Comparison of ENCODE assay signal across 9 cellular contexts in the genomic region with DNA sequence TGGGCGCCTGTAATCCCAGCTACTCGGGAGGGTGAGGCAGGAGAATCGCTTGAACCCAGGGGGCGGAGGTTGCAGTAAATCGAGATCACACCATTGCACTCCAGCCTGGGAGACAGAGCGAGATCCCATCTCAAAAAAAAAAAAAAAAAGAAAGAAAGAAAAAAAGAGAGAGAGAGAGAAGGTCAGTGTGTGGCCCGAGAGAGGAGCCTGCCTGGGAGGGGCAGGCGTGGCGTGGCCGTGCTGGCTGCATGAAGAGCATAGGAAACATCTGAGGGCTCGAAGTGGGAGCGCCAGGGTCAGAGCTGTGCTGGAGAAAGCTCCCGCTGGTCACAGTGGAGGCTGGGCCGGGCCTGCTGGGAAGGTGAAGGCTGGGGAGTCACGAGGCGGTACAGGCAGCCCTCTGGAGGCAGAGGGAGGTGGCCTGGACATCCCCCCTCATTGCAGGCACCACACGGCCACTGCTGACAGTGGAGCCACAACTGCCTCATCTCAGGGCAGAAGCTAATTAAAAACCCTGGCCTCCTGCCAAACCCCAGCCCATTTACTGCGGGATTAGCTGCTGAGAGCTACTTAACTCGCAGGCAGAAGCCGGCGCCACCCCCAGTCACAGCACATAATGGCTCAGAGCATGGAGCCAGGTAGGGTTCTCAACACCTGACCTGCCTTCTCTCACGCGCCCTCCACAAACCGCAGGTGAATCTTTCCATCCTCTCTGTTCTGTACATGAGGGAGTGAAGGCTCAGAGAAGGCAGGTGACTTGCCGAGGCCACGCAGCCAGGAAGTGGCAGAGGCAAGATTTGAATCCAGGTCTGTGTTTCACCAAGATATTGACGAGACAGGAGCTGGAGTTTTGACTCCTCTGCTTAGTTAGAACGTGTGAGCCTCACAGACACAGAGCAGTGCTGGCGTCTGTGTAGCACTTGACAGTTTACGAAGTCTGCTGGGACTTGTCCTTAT. TPM values are rescaled to one million over a fixed set of nuclear protein-coding genes. Genes with fewer than 3 reads are reported as not detected.
DNase-seq lines count a peak whose midpoint lies in the region; ATAC-seq and TF ChIP-seq lines count a peak whose summit lies in the region.
"Had no signal": no experiment of that assay in that cellular context is flagged by ENCODE, and none has a peak within 500 bp of the region (broad histone marks: within the 10 kb centered on the region; RNA-seq: fewer than 3 reads in every experiment).

No MANE protein-coding gene starts in this region.

- H3K9ac ChIP-seq in H9 (ENCODE audit: extremely low read depth, insufficient read length, low read length), result no peak overlapping the region
- no peak overlapping the region for H3K9ac ChIP-seq in neural progenitor cell
- no peak overlapping the region for H3K9ac ChIP-seq in GM23248

- no peaks in the 10 kb centered on the region for H3K79me1 ChIP-seq in H9 (ENCODE audit: insufficient read depth, low read depth, low read length, poor library complexity, severe bottlenecking)

- no peaks in the 10 kb centered on the region for H3K9me2 ChIP-seq in GM23248 (ENCODE audit: insufficient read depth)

- no peak overlapping the region for H3T11ph ChIP-seq in H9 (ENCODE audit: low read length)

- H4K20me1 ChIP-seq in H9 (ENCODE audit: control insufficient read depth, insufficient read depth, insufficient read length), result no peaks in the 10 kb centered on the region
- peaks cover 2% of the 10 kb centered on the region for H4K20me1 ChIP-seq in neural progenitor cell (ENCODE audit: low read depth)
- no peaks in the 10 kb centered on the region for H4K20me1 ChIP-seq in GM23248 (ENCODE audit: insufficient read depth)

- TF ChIP-seq CTCF in H9 (conservative IDR thresholded peaks at IDR 0.05) (no peak), adrenal gland (IDR thresholded peaks at IDR 0.05) (no peak), neural progenitor cell (IDR thresholded peaks at IDR 0.05) (no peak)

- no peak overlapping the region for H3K14ac ChIP-seq in H9 (ENCODE audit: insufficient read depth, low read length)

- no CpG with 5 or more reads among the region's 30 CpGs for WGBS in H9 (ENCODE audit: extremely low coverage, insufficient read length, low lambda C conversion rate)
- WGBS in adrenal gland, 4 donors, result 68 to 76% (median 71%) methylated on average over 26 to 30 of the region's 30 CpGs
- WGBS in GM23248 (ENCODE audit: low coverage in 1 of 2, low lambda C conversion rate in 2 of 2, missing lambda C conversion rate in 2 of 2), 2 experiments, result 74 to 78% methylated on average over 30 of the region's 30 CpGs

- H3F3A ChIP-seq in neural progenitor cell (ENCODE audit: low read depth) (peaks cover 26% of the 10 kb centered on the region), GM23248 (ENCODE audit: insufficient read depth) (no peaks in the 10 kb centered on the region)

- H3K36me3 Mint-ChIP-seq in H9 (ENCODE audit: insufficient read depth in 1 of 3, low read depth in 3 of 3), result no peaks in the 10 kb centered on the region
- no peaks in the 10 kb centered on the region for H3K36me3 Mint-ChIP-seq in neural progenitor cell

- H3K79me2 ChIP-seq in H9 (ENCODE audit: insufficient read depth, low read length) (no peaks in the 10 kb centered on the region), neural progenitor cell (ENCODE audit: low read depth) (no peaks in the 10 kb centered on the region), GM23248 (ENCODE audit: insufficient read depth) (no peaks in the 10 kb centered on the region)

- no peak overlapping the region for H4K91ac ChIP-seq in H9 (ENCODE audit: insufficient read length, low read depth, low read length)

- peak overlapping the region in 2 of 3 experiments; percentile 77 to 81; a peak in 2 of 7 replicates for H3K27ac Mint-ChIP-seq in H9
- H3K27ac Mint-ChIP-seq in neural progenitor cell, result peak overlapping the region; percentile 90

- H3K9me3 ChIP-seq in H9 (ENCODE audit: control insufficient read depth, low read depth, low read length), result no peaks in the 10 kb centered on the region
- H3K9me3 ChIP-seq in adrenal gland (replicated peaks in 1 of 3), result no peaks in the 10 kb centered on the region
- no peaks in the 10 kb centered on the region for H3K9me3 ChIP-seq in neural progenitor cell (ENCODE audit: low read depth)
- H3K9me3 ChIP-seq in GM23248 (ENCODE audit: low read depth), result no peaks in the 10 kb centered on the region

- no peak overlapping the region for H2BK15ac ChIP-seq in H9 (ENCODE audit: low read depth, low read length)

- in situ Hi-C loops in GM23248 (cut with MboI), result no loop called here

- no peaks in the 10 kb centered on the region for H3K36me3 ChIP-seq in adrenal gland (replicated peaks in 1 of 2)
- no peaks in the 10 kb centered on the region for H3K36me3 ChIP-seq in neural progenitor cell
- no peaks in the 10 kb centered on the region for H3K36me3 ChIP-seq in GM23248 (ENCODE audit: low read depth)

- H2AFZ ChIP-seq in H9 (ENCODE audit: low read length), result no peak overlapping the region
- no peak overlapping the region for H2AFZ ChIP-seq in neural progenitor cell (replicated peaks)
- H2AFZ ChIP-seq in GM23248, result no peak overlapping the region

- H3K56ac ChIP-seq in H9 (ENCODE audit: insufficient read length, low read depth, low read length), result no peak overlapping the region

- H3K4me2 ChIP-seq in H9 (ENCODE audit: insufficient read depth, insufficient read length, low read length) (no peak overlapping the region), neural progenitor cell (peak overlapping the region; percentile 36), GM23248 (ENCODE audit: unreplicated experiment) (no peak overlapping the region)

- H3K4me1 Mint-ChIP-seq in H9 (peaks cover 23 to 35% of the 10 kb centered on the region in 2 experiments), neural progenitor cell (peaks cover 36% of the 10 kb centered on the region)

- no peak overlapping the region for H4K5ac ChIP-seq in H9 (ENCODE audit: insufficient read length, low read depth, low read length)

- H3K4me3 Mint-ChIP-seq in H9, result no peak overlapping the region
- peak overlapping the region; percentile 64 for H3K4me3 Mint-ChIP-seq in neural progenitor cell

- H2BK120ac ChIP-seq in H9 (ENCODE audit: low read depth, low read length, poor library complexity, severe bottlenecking), result no peak overlapping the region

- no peak overlapping the region for H2BK12ac ChIP-seq in H9 (ENCODE audit: insufficient read length, low read depth, low read length)

- no peak overlapping the region for H3K18ac ChIP-seq in H9 (ENCODE audit: insufficient read length, low read depth, low read length)

- H2BK5ac ChIP-seq in H9 (ENCODE audit: insufficient read length, low read length), result no peak overlapping the region

- no peak for ATAC-seq in GM19324 (IDR thresholded peaks at IDR 0.05; ENCODE audit: low FRiP score, unreplicated experiment)
- ATAC-seq: foreskin keratinocyte had no signal

- TF ChIP-seq POLR2A in adrenal gland (IDR thresholded peaks at IDR 0.05), result no peak

- H3K27me3 Mint-ChIP-seq in H9 (ENCODE audit: low read depth) (peaks cover 17% of the 10 kb centered on the region), neural progenitor cell (ENCODE audit: insufficient read depth, low read depth) (peaks cover 25% of the 10 kb centered on the region)

- H3K27me3 ChIP-seq in H9 (ENCODE audit: insufficient read depth, low read length) (no peaks in the 10 kb centered on the region), adrenal gland (no peaks in the 10 kb centered on the region), neural progenitor cell (no peaks in the 10 kb centered on the region), GM23248 (replicated peaks; ENCODE audit: insufficient read depth) (no peaks in the 10 kb centered on the region)

- H3K4me1 ChIP-seq in H9 (ENCODE audit: insufficient read depth, low read length) (no peaks in the 10 kb centered on the region), adrenal gland (replicated peaks in 1 of 2) (peaks cover 0 to 8% of the 10 kb centered on the region in 2 donors), neural progenitor cell (peaks cover 14% of the 10 kb centered on the region), GM23248 (ENCODE audit: insufficient read depth) (no peaks in the 10 kb centered on the region)
- H3K4me1 ChIP-seq: foreskin keratinocyte had no signal

- H2AK5ac ChIP-seq in H9 (ENCODE audit: insufficient read length, low read length), result no peak overlapping the region

- no peak overlapping the region for H2BK20ac ChIP-seq in H9 (ENCODE audit: low read depth, low read length, poor library complexity, severe bottlenecking)

- H3K9me3 Mint-ChIP-seq in H9 (no peaks in the 10 kb centered on the region), neural progenitor cell (peaks cover 3% of the 10 kb centered on the region)

- H4K8ac ChIP-seq in H9 (replicated peaks; ENCODE audit: insufficient read length, low read depth, low read length), result no peak overlapping the region

- H3K23me2 ChIP-seq in H9 (ENCODE audit: insufficient read length, low read depth, low read length, poor library complexity, severe bottlenecking), result no peaks in the 10 kb centered on the region

- H3K23ac ChIP-seq in H9 (ENCODE audit: insufficient read length, low read depth, low read length), result no peak overlapping the region

- DNase-seq in H9 (peak; percentile 57), NCI-H2107 treated with DMSO at 0.1 percent for 48 hours (lab: John Stamatoyannopoulos, UW; ENCODE audit: unreplicated experiment) (peak; percentile 93), adrenal gland (peak in 6 of 7 donors; percentile 13 to 87 (median 36)), neural progenitor cell (ENCODE audit: low spot score) (peak; percentile 86), cerebellar nuclear complex (lab: John Stamatoyannopoulos, UW) (no peak), GM23248 (no peak), OCI-M2 (lab: John Stamatoyannopoulos, UW; ENCODE audit: unreplicated experiment) (no peak)
- DNase-seq: foreskin keratinocyte had no signal

- intact Hi-C loops in adrenal gland (cut with DNase I), result no loop called here

- no peak overlapping the region for H3K4ac ChIP-seq in H9 (ENCODE audit: low read depth, low read length)

- no peak overlapping the region for H3K27ac ChIP-seq in H9 (ENCODE audit: insufficient read length, low read depth, low read length)
- no peak overlapping the region for H3K27ac ChIP-seq in adrenal gland
- no peak overlapping the region for H3K27ac ChIP-seq in neural progenitor cell
- no peak overlapping the region for H3K27ac ChIP-seq in GM23248
- H3K27ac ChIP-seq: foreskin keratinocyte had no signal

- H3K4me3 ChIP-seq in adrenal gland (no peak overlapping the region), neural progenitor cell (no peak overlapping the region), GM23248 (no peak overlapping the region)

RNA-seq across cellular contexts. Expression of gene NFAM1, which starts 32.6 kb away (rescaled TPM):
- total RNA-seq in H9 (2021) (0.55 and 0.68 TPM in 2 replicates), adrenal gland (10 to 100 TPM in 2 of 8 donors, 1 to 10 TPM in 6; 1.9 to 11.2 (median 8.5) TPM), neural progenitor cell (ENCODE audit: low replicate concordance) (0.19 and 0.40 TPM in 2 replicates)
- polyA plus RNA-seq in adrenal gland (1 to 10 TPM in 2 of 3 donors, under 1 TPM in 1; 0.88 to 3.1 (median 1.1) TPM), GM23248 (2016; fragmentation: Nextera tagmentation; extraction: Ambion mirVana) (not detected in 2 replicates)
- total RNA-seq in GM23248 (2014; rRNA removed; shearing (Covaris generic)), result not detected in 2 replicates
- total RNA-seq: foreskin keratinocyte had no signal
- polyA plus RNA-seq: foreskin keratinocyte had no signal

Comparison
In these comparisons a context has a peak if more than half of its experiments do, and no peak if none do; other contexts are left out.
1. DNase-seq: peak in H9 (single experiment), NCI-H2107 treated with DMSO at 0.1 percent for 48 hours (single experiment), adrenal gland (6 of 7) and neural progenitor cell (single experiment); none in cerebellar nuclear complex (0 of 2), GM23248 (single experiment) and OCI-M2 (single experiment).